ENCODE assay signal across 28 cellular contexts in genomic region chrX:136318166-136318565, GRCh38. TPM values are rescaled to one million over a fixed set of nuclear protein-coding genes. Genes with fewer than 3 reads are reported as not detected.
"Had no signal": no experiment of that assay in that cellular context is flagged by ENCODE, and none has a peak within 500 bp of the region (broad histone marks: within the 10 kb centered on the region; RNA-seq: fewer than 3 reads in every experiment).

No MANE protein-coding gene starts in this region.

- H3K4me3 Mint-ChIP-seq: immature natural killer cell; memory B cell; mesothelial cell of epicardium; natural killer cell; neural crest cell; stimulated activated memory B cell treated with anti-CD40 and anti-IgM and Interleukin-4, amounts not matched to agents 10 μg/mL and 1 μg/mL and 100 μg/mL, for 72 hours; stimulated activated naive CD8-positive, alpha-beta T cell treated with anti-CD3 and anti-CD28 coated beads, Interleukin-15, Interleukin-2, amounts not matched to agents 100 ng/mL and 50 ng/mL, for 24 hours had no signal

- H3K27ac Mint-ChIP-seq: immature natural killer cell; memory B cell; mesothelial cell of epicardium; natural killer cell; stimulated activated memory B cell treated with anti-CD40 and anti-IgM and Interleukin-4, amounts not matched to agents 10 μg/mL and 1 μg/mL and 100 μg/mL, for 72 hours; stimulated activated naive CD8-positive, alpha-beta T cell treated with anti-CD3 and anti-CD28 coated beads, Interleukin-15, Interleukin-2, amounts not matched to agents 100 ng/mL and 50 ng/mL, for 24 hours had no signal

- ATAC-seq: gastroesophageal sphincter; left cardiac atrium; lower lobe of right lung; natural killer cell; sciatic nerve; stimulated activated memory B cell treated with anti-CD40 and anti-IgM and Interleukin-4, amounts not matched to agents 10 μg/mL and 1 μg/mL and 100 μg/mL, for 72 hours; upper lobe of right lung had no signal

- H3K4me3 ChIP-seq: esophagus squamous epithelium, gastroesophageal sphincter, left ventricle myocardium inferior, lower lobe of right lung, spleen, tibial artery, upper lobe of right lung, vagina had no signal

- H3K4me1 Mint-ChIP-seq: immature natural killer cell; memory B cell; mesothelial cell of epicardium; natural killer cell; neural crest cell; stimulated activated memory B cell treated with anti-CD40 and anti-IgM and Interleukin-4, amounts not matched to agents 10 μg/mL and 1 μg/mL and 100 μg/mL, for 72 hours had no signal

- FAIRE-seq: kidney had no signal

- DNase-seq: esophagus squamous epithelium; foreskin fibroblast; immature natural killer cell; kidney; left cardiac atrium; left ventricle myocardium inferior; lower lobe of right lung; natural killer cell; posterior cingulate gyrus; spleen; stimulated activated CD4-positive, alpha-beta T cell treated with anti-CD3 and anti-CD28 coated beads, Interleukin-15, amount 100 ng/mL, for 24 hours; stimulated activated CD4-positive, alpha-beta T cell treated with anti-CD3 and anti-CD28 coated beads, Interleukin-1b, Interleukin-23, amount 100 ng/mL, for 48 hours; stimulated activated CD4-positive, alpha-beta T cell treated with anti-CD3 and anti-CD28 coated beads, Interleukin-4, amount 100 ng/mL, for 24 hours; tibial artery; upper lobe of right lung had no signal

- H3K27ac ChIP-seq: esophagus squamous epithelium, gastroesophageal sphincter, left ventricle myocardium inferior, lower lobe of right lung, spleen, tibial artery, upper lobe of right lung, vagina had no signal

- H3K36me3 Mint-ChIP-seq: immature natural killer cell; memory B cell; mesothelial cell of epicardium; natural killer cell; stimulated activated memory B cell treated with anti-CD40 and anti-IgM and Interleukin-4, amounts not matched to agents 10 μg/mL and 1 μg/mL and 100 μg/mL, for 72 hours had no signal

- H3K9me3 ChIP-seq: esophagus squamous epithelium, gastroesophageal sphincter, left ventricle myocardium inferior, lower lobe of right lung, spleen, tibial artery, upper lobe of right lung, vagina had no signal

- H3K27me3 Mint-ChIP-seq: memory B cell; stimulated activated memory B cell treated with anti-CD40 and anti-IgM and Interleukin-4, amounts not matched to agents 10 μg/mL and 1 μg/mL and 100 μg/mL, for 72 hours; stimulated activated naive CD8-positive, alpha-beta T cell treated with anti-CD3 and anti-CD28 coated beads, Interleukin-15, Interleukin-2, amounts not matched to agents 100 ng/mL and 50 ng/mL, for 24 hours had no signal

- H3K9me3 Mint-ChIP-seq: immature natural killer cell; memory B cell; natural killer cell; neural crest cell; stimulated activated memory B cell treated with anti-CD40 and anti-IgM and Interleukin-4, amounts not matched to agents 10 μg/mL and 1 μg/mL and 100 μg/mL, for 72 hours; stimulated activated naive CD8-positive, alpha-beta T cell treated with anti-CD3 and anti-CD28 coated beads, Interleukin-15, Interleukin-2, amounts not matched to agents 100 ng/mL and 50 ng/mL, for 24 hours had no signal

- H3K4me1 ChIP-seq: esophagus squamous epithelium, gastroesophageal sphincter, left ventricle myocardium inferior, lower lobe of right lung, spleen, tibial artery, upper lobe of right lung, vagina had no signal

RNA-seq across cellular contexts. Expression of gene ADGRG4, which starts 17.4 kb away (rescaled TPM):
- total RNA-seq: epithelial cell of proximal tubule, left ventricle myocardium inferior, mesothelial cell of epicardium, mucosa of gallbladder, myocyte, natural killer cell, neural crest cell, pulmonary artery endothelial cell, temporal lobe had no signal
- polyA plus RNA-seq: immature natural killer cell had no signal
